ENCODE assay signal across 18 cellular contexts in the genomic region with DNA sequence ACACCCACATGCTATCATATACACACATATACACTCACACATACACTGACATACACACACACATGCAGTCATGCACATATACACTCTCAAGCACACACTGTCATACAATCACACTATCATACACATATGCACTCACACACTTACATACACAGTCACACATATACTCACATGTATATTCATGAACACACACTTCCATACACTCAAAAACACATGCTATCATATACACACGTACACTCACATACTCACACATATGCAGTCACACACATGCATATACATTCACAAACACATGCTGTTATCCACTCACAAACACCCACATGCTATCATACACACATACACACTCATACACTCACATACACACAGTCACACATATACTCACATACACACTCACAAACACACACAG.
DNase-seq lines count a peak whose midpoint lies in the region; ATAC-seq, FAIRE-seq and TF ChIP-seq lines count a peak whose summit lies in the region.
"Had no signal": no experiment of that assay in that cellular context is flagged by ENCODE, and none has a peak within 500 bp of the region (broad histone marks: within the 10 kb centered on the region; RNA-seq: fewer than 3 reads in every experiment).

No MANE protein-coding gene starts in this region.

- no peak overlapping the region for H3K9ac ChIP-seq in astrocyte (ENCODE audit: low read length)

- H3K4me1 Mint-ChIP-seq in astrocyte (ENCODE audit: low read depth, unreplicated experiment): peaks cover 10% of the 10 kb centered on the region
- peaks cover 0 to under 1% (median 0%) of the 10 kb centered on the region in 7 donors for H3K4me1 Mint-ChIP-seq in naive thymus-derived CD4-positive, alpha-beta T cell
- H3K4me1 Mint-ChIP-seq: CD4-positive, alpha-beta memory T cell had no signal

- H3K36me3 ChIP-seq in HEK293 (ENCODE audit: control insufficient read depth in 2 of 2, insufficient read depth in 1 of 2, low read length in 2 of 2) (no peaks in the 10 kb centered on the region), astrocyte (ENCODE audit: insufficient read depth, low read length) (no peaks in the 10 kb centered on the region)
- no peaks in the 10 kb centered on the region for H3K36me3 ChIP-seq in naive thymus-derived CD4-positive, alpha-beta T cell (ENCODE audit: control insufficient read depth in 2 of 3, insufficient read depth in 3 of 3, low read length in 3 of 3)

- DNase-seq in GM12891 (ENCODE audit: insufficient read length, low spot score) (no peak), astrocyte (ENCODE audit: low read depth) (no peak), HK-2 (ENCODE audit: unreplicated experiment) (no peak)
- no peak for DNase-seq in naive thymus-derived CD4-positive, alpha-beta T cell
- DNase-seq in activated CD4-positive, alpha-beta T cell treated with anti-CD3 and anti-CD28 coated beads for 1 hour: no peak
- DNase-seq: C1 segment of cervical spinal cord; Calu3; CD4-positive, alpha-beta memory T cell; COR-L47; DMS53; DMS79 treated with DMSO at 0.1 percent for 48 hours; GF-D8; GOT3; H7; HCEC 1CT had no signal

- no peak for TF ChIP-seq POLR2A in GM12891 (IDR thresholded peaks at IDR 0.05; ENCODE audit: low read depth, low read length)

- H4K20me1 ChIP-seq in astrocyte (ENCODE audit: insufficient read depth, low read length): no peaks in the 10 kb centered on the region

- H2AFZ ChIP-seq in astrocyte (ENCODE audit: low read depth, low read length): no peak overlapping the region

- ATAC-seq in naive thymus-derived CD4-positive, alpha-beta T cell: peak; percentile 4
- no peak for ATAC-seq in GM21737 (IDR thresholded peaks at IDR 0.05; ENCODE audit: unreplicated experiment)

- TF ChIP-seq CTCF in HEK293 (tag by site-specific recombination; IDR thresholded peaks at IDR 0.05) (no peak), astrocyte (IDR thresholded peaks at IDR 0.05; ENCODE audit: insufficient read depth, low read depth, low read length) (no peak)

- H3K4me3 Mint-ChIP-seq in astrocyte (ENCODE audit: unreplicated experiment): no peak overlapping the region
- no peak overlapping the region for H3K4me3 Mint-ChIP-seq in naive thymus-derived CD4-positive, alpha-beta T cell
- H3K4me3 Mint-ChIP-seq: CD4-positive, alpha-beta memory T cell had no signal

- intact Hi-C loops in naive thymus-derived CD4-positive, alpha-beta T cell (cut with micrococcal nuclease): no loop called here

- H3K4me3 ChIP-seq in HEK293 (ENCODE audit: low read depth, low read length): no peak overlapping the region
- no peak overlapping the region for H3K4me3 ChIP-seq in astrocyte (ENCODE audit: insufficient read depth, low read depth, low read length)
- no peak overlapping the region for H3K4me3 ChIP-seq in naive thymus-derived CD4-positive, alpha-beta T cell (ENCODE audit: low read length)

- H3K27me3 ChIP-seq in astrocyte (ENCODE audit: insufficient read depth, low read length): no peaks in the 10 kb centered on the region
- H3K27me3 ChIP-seq in naive thymus-derived CD4-positive, alpha-beta T cell (ENCODE audit: control insufficient read depth in 2 of 2, insufficient read depth in 2 of 2, low read length in 2 of 2): no peaks in the 10 kb centered on the region

- H3K9me3 ChIP-seq in HEK293 (ENCODE audit: control insufficient read depth, insufficient read depth, low read depth, low read length): no peaks in the 10 kb centered on the region
- no peaks in the 10 kb centered on the region for H3K9me3 ChIP-seq in astrocyte (ENCODE audit: insufficient read depth, low read depth, low read length)
- H3K9me3 ChIP-seq in naive thymus-derived CD4-positive, alpha-beta T cell (ENCODE audit: control insufficient read depth in 2 of 3, low read length in 3 of 3): no peaks in the 10 kb centered on the region

- H3K36me3 Mint-ChIP-seq in astrocyte (ENCODE audit: low read depth, unreplicated experiment): no peaks in the 10 kb centered on the region
- H3K36me3 Mint-ChIP-seq in naive thymus-derived CD4-positive, alpha-beta T cell: peaks cover 0 to 3% (median 0%) of the 10 kb centered on the region in 5 donors
- H3K36me3 Mint-ChIP-seq: CD4-positive, alpha-beta memory T cell had no signal

- FAIRE-seq in GM12891 (lab: Jason Lieb, UNC) (peak; percentile 89), astrocyte (lab: Jason Lieb, UNC) (peak; percentile 81)
- FAIRE-seq: GM18507 had no signal

- no peaks in the 10 kb centered on the region for H3K9me3 Mint-ChIP-seq in astrocyte (ENCODE audit: unreplicated experiment)
- H3K9me3 Mint-ChIP-seq in naive thymus-derived CD4-positive, alpha-beta T cell: peaks cover 0 to 4% (median 0%) of the 10 kb centered on the region in 11 donors
- H3K9me3 Mint-ChIP-seq: CD4-positive, alpha-beta memory T cell had no signal

- H3K4me1 ChIP-seq in HEK293 (ENCODE audit: control insufficient read depth, insufficient read depth, low read length) (no peaks in the 10 kb centered on the region), astrocyte (ENCODE audit: insufficient read depth, low read length) (peaks cover 10% of the 10 kb centered on the region)
- H3K4me1 ChIP-seq in naive thymus-derived CD4-positive, alpha-beta T cell (ENCODE audit: control insufficient read depth in 2 of 2, insufficient read depth in 2 of 2, low read length in 2 of 2): no peaks in the 10 kb centered on the region

- POLR2A ChIA-PET in HEK293 (lab: Yijun Ruan, JAX): no interaction called here
- POLR2A ChIA-PET in naive thymus-derived CD4-positive, alpha-beta T cell (lab: Charles Lee): no interaction called here

- H3K4me2 ChIP-seq in astrocyte (ENCODE audit: low read length): no peak overlapping the region

- H3K27me3 Mint-ChIP-seq in astrocyte (ENCODE audit: low read depth, unreplicated experiment): no peaks in the 10 kb centered on the region
- peaks cover 0 to 4% (median 0%) of the 10 kb centered on the region in 5 donors for H3K27me3 Mint-ChIP-seq in naive thymus-derived CD4-positive, alpha-beta T cell
- H3K27me3 Mint-ChIP-seq: CD4-positive, alpha-beta memory T cell had no signal

- CTCF ChIA-PET in HEK293 (lab: Yijun Ruan, JAX): no interaction called here
- CTCF ChIA-PET in naive thymus-derived CD4-positive, alpha-beta T cell (lab: Charles Lee): no interaction called here

- H3K27ac ChIP-seq in HEK293 (ENCODE audit: extremely low read depth, low read depth, low read length) (no peak overlapping the region), astrocyte (ENCODE audit: low read depth, low read length) (no peak overlapping the region)
- H3K27ac ChIP-seq in naive thymus-derived CD4-positive, alpha-beta T cell (ENCODE audit: low read depth, low read length): no peak overlapping the region

- H3K27ac Mint-ChIP-seq in astrocyte (ENCODE audit: unreplicated experiment): no peak overlapping the region
- no peak overlapping the region for H3K27ac Mint-ChIP-seq in naive thymus-derived CD4-positive, alpha-beta T cell
- H3K27ac Mint-ChIP-seq: CD4-positive, alpha-beta memory T cell had no signal

- H3K79me2 ChIP-seq in astrocyte (ENCODE audit: insufficient read depth, low read length): no peaks in the 10 kb centered on the region

TF ChIP-seq in GM12891, 5 proteins besides CTCF, POLR2A, EP300 and RAD21:
- TF ChIP-seq POU2F2 (IDR thresholded peaks at IDR 0.05; ENCODE audit: low read depth, low read length) (no peak), TAF1 (IDR thresholded peaks at IDR 0.05; ENCODE audit: low read depth, low read length) (no peak), SPI1 (IDR thresholded peaks at IDR 0.05; ENCODE audit: low read depth, low read length) (no peak), POLR2AphosphoS5 (IDR thresholded peaks at IDR 0.05; ENCODE audit: low read depth, low read length) (no peak), PAX5 (IDR thresholded peaks at IDR 0.05; ENCODE audit: insufficient read depth, low read length, severe bottlenecking) (no peak)

TF ChIP-seq in HEK293, 187 proteins besides CTCF, POLR2A, EP300 and RAD21:
- no peak for TF ChIP-seq ZNF112 (tag by site-specific recombination; IDR thresholded peaks at IDR 0.05)
- TF ChIP-seq, protein P1, sequence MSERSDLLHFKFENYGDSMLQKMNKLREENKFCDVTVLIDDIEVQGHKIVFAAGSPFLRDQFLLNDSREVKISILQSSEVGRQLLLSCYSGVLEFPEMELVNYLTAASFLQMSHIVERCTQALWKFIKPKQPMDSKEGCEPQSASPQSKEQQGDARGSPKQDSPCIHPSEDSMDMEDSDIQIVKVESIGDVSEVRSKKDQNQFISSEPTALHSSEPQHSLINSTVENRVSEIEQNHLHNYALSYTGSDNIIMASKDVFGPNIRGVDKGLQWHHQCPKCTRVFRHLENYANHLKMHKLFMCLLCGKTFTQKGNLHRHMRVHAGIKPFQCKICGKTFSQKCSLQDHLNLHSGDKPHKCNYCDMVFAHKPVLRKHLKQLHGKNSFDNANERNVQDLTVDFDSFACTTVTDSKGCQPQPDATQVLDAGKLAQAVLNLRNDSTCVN (tag by site-specific recombination; optimal IDR thresholded peaks at IDR 0.05): peak; percentile 8
